ENCODE assay signal across 33 cellular contexts in the genomic region with DNA sequence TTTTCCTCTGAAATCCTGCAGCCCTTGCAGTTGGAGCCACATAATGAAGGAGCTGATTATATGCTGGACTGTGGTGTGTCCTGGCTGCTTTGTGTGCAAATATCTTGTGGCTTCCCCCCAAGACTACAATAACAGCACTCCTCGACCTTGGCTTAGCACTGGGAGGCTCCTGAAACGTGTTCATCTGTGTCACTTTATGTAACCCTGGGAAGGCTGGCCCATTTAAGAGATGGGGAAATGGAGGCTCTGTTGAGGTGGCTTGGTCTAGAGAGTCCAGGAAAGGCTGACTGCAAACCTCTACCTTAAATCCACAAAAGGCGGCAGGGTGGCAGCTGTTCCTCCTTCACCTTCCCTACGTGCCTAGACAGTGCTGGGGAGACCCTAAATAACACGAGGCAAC.
"Had no signal": no experiment of that assay in that cellular context is flagged by ENCODE, and none has a peak within 500 bp of the region (broad histone marks: within the 10 kb centered on the region; RNA-seq: fewer than 3 reads in every experiment).

No MANE protein-coding gene starts in this region.

- H3K4me3 Mint-ChIP-seq: activated CD4-positive, alpha-beta memory T cell treated with anti-CD3 and anti-CD28 coated beads, Interleukin-2, amount 10 ng/mL, durations not matched to agents 7 days and 5 days; activated CD8-positive, alpha-beta memory T cell treated with anti-CD3 and anti-CD28 coated beads, Interleukin-2, amount 10 ng/mL, durations not matched to agents 7 days and 5 days; activated naive CD4-positive, alpha-beta T cell treated with anti-CD3 and anti-CD28 coated beads, Interleukin-2, amount 10 ng/mL, durations not matched to agents 7 days and 5 days; activated naive CD8-positive, alpha-beta T cell; activated naive CD8-positive, alpha-beta T cell treated with anti-CD3 and anti-CD28 coated beads, Interleukin-2, amount 50 U/mL, for 24 hours; brain had no signal

- DNase-seq: activated CD4-positive, alpha-beta memory T cell treated with anti-CD3 and anti-CD28 coated beads, Interleukin-2, amount 10 ng/mL, durations not matched to agents 7 days and 5 days; activated CD4-positive, alpha-beta T cell treated with anti-CD3 and anti-CD28 coated beads for 1 hour; activated CD4-positive, alpha-beta T cell treated with anti-CD3 and anti-CD28 coated beads for 48 hours; activated CD4-positive, CD25-positive, alpha-beta regulatory T cell; activated CD8-positive, alpha-beta memory T cell treated with anti-CD3 and anti-CD28 coated beads for 24 hours; activated CD8-positive, alpha-beta memory T cell treated with anti-CD3 and anti-CD28 coated beads, Interleukin-2, amount 10 ng/mL, durations not matched to agents 7 days and 5 days; activated CD8-positive, alpha-beta memory T cell treated with anti-CD3 and anti-CD28 coated beads, Interleukin-2, amount 50 U/mL, for 48 hours; activated effector memory CD4-positive, alpha-beta T cell treated with Interleukin-2 at 50 U/mL for 16 hours; activated naive CD4-positive, alpha-beta T cell treated with anti-CD3 and anti-CD28 coated beads, Interleukin-2, amount 10 ng/mL, durations not matched to agents 7 days and 5 days; activated naive CD8-positive, alpha-beta T cell treated with anti-CD3 and anti-CD28 coated beads, Interleukin-2, amount 50 U/mL, for 24 hours; activated T-cell treated with anti-CD3 and anti-CD28 coated beads, Interleukin-2, amount 50 U/mL, for 48 hours; anterior cingulate cortex; caudate nucleus; MM.1S; MV-4-11; NCI-H1092; NCI-H1436 treated with DMSO at 0.1 percent for 48 hours; NCI-H1694 treated with DMSO at 0.1 percent for 48 hours; NCI-H2029; NCI-H345; NCI-H524 treated with DMSO at 0.1 percent for 48 hours; Peyer's patch; RPMI8226; SHP77 treated with DMSO at 0.1 percent for 48 hours; T-helper 1 cell; T-helper 2 cell; T-helper 9 cell; WERI-Rb-1 had no signal

- H3K4me1 Mint-ChIP-seq: activated CD4-positive, alpha-beta memory T cell treated with anti-CD3 and anti-CD28 coated beads, Interleukin-2, amount 10 ng/mL, durations not matched to agents 7 days and 5 days; activated CD8-positive, alpha-beta memory T cell treated with anti-CD3 and anti-CD28 coated beads, Interleukin-2, amount 10 ng/mL, durations not matched to agents 7 days and 5 days; activated naive CD4-positive, alpha-beta T cell treated with anti-CD3 and anti-CD28 coated beads, Interleukin-2, amount 10 ng/mL, durations not matched to agents 7 days and 5 days; activated naive CD8-positive, alpha-beta T cell treated with anti-CD3 and anti-CD28 coated beads, Interleukin-2, amount 50 U/mL, for 24 hours had no signal

- H3K36me3 ChIP-seq: WERI-Rb-1 had no signal

- H3K27me3 ChIP-seq: Peyer's patch had no signal

- H3K36me3 Mint-ChIP-seq: activated CD8-positive, alpha-beta memory T cell treated with anti-CD3 and anti-CD28 coated beads, Interleukin-2, amount 10 ng/mL, durations not matched to agents 7 days and 5 days; activated naive CD4-positive, alpha-beta T cell treated with anti-CD3 and anti-CD28 coated beads, Interleukin-2, amount 10 ng/mL, durations not matched to agents 7 days and 5 days; activated naive CD8-positive, alpha-beta T cell had no signal

- H3K4me3 ChIP-seq: Peyer's patch had no signal

- H3K9me3 Mint-ChIP-seq: activated CD4-positive, alpha-beta memory T cell treated with anti-CD3 and anti-CD28 coated beads, Interleukin-2, amount 10 ng/mL, durations not matched to agents 7 days and 5 days; activated naive CD4-positive, alpha-beta T cell treated with anti-CD3 and anti-CD28 coated beads, Interleukin-2, amount 10 ng/mL, durations not matched to agents 7 days and 5 days; activated naive CD8-positive, alpha-beta T cell treated with anti-CD3 and anti-CD28 coated beads, Interleukin-2, amount 50 U/mL, for 24 hours; brain had no signal

- ATAC-seq: activated CD8-positive, alpha-beta memory T cell treated with anti-CD3 and anti-CD28 coated beads, Interleukin-2, amount 10 ng/mL, durations not matched to agents 7 days and 5 days; activated naive CD8-positive, alpha-beta T cell treated with anti-CD3 and anti-CD28 coated beads, Interleukin-2, amount 50 U/mL, for 24 hours; SK-N-SH treated with all-trans-retinoic acid at 6 μM for 48 hours had no signal

- H3K27ac Mint-ChIP-seq: activated CD4-positive, alpha-beta memory T cell treated with anti-CD3 and anti-CD28 coated beads, Interleukin-2, amount 10 ng/mL, durations not matched to agents 7 days and 5 days; activated CD8-positive, alpha-beta memory T cell treated with anti-CD3 and anti-CD28 coated beads, Interleukin-2, amount 10 ng/mL, durations not matched to agents 7 days and 5 days; activated naive CD4-positive, alpha-beta T cell treated with anti-CD3 and anti-CD28 coated beads, Interleukin-2, amount 10 ng/mL, durations not matched to agents 7 days and 5 days; activated naive CD8-positive, alpha-beta T cell; activated naive CD8-positive, alpha-beta T cell treated with anti-CD3 and anti-CD28 coated beads, Interleukin-2, amount 50 U/mL, for 24 hours had no signal

- FAIRE-seq: bronchial epithelial cell had no signal

- H3K4me2 ChIP-seq: KMS-11 had no signal

- H3K27me3 Mint-ChIP-seq: activated naive CD8-positive, alpha-beta T cell; activated naive CD8-positive, alpha-beta T cell treated with anti-CD3 and anti-CD28 coated beads, Interleukin-2, amount 50 U/mL, for 24 hours; brain had no signal

- H3K9me3 ChIP-seq: Peyer's patch had no signal

- H3K27ac ChIP-seq: KMS-11, Peyer's patch, WERI-Rb-1 had no signal
